In the genomic region with DNA sequence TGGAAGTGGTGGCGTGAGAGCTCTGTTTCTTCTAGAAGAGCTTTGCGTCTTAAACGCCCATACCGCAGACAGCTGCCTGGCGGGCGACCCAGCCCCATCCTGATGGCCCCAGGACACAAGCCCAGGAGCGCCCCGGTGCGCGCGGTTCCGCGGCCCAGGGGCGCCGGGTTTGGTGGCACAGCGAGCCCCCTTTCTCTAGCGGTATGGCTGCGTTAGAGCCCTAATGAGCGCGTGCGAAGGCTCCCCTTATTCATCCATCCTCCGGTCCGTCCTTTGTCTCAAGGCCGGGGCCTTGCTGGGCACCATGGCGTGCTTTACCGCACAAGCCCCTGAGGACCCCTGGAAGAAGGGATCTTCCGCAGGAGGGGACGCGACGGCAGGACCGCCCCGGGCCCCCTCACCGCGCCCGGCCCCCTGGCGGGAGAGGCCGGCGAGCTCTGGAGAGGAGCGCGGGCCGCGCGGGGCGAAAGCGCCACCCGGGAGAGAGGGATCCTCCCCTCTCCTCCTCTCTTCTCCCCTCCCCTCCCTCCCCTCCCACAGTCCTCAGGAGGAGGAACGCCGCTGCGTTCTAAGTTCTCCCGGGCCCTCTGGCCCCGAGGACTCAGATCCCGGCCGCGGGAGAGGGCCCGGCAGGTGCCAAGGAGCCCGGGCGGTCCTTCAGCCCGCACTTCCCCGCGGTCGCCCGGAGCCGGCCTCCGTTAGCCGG, we compare ENCODE assay signal across 8 cellular contexts. TPM values are rescaled to one million over a fixed set of nuclear protein-coding genes. Genes with fewer than 3 reads are reported as not detected.
DNase-seq lines count a peak whose midpoint lies in the region; ATAC-seq and TF ChIP-seq lines count a peak whose summit lies in the region.

No MANE protein-coding gene starts in this region.

- H3K27ac ChIP-seq in colonic mucosa (peak overlapping the region; percentile 97), left lung (peak overlapping the region; percentile 94 to 95)

- H3K4me1 ChIP-seq in colonic mucosa, result peaks cover 8% of the 10 kb centered on the region
- peaks cover 5 to 48% of the 10 kb centered on the region in 2 donors for H3K4me1 ChIP-seq in left lung

- ATAC-seq in HG02938 (IDR thresholded peaks at IDR 0.05; ENCODE audit: unreplicated experiment) (peak; percentile 22), left lung (peak; percentile 80)

- H3K36me3 ChIP-seq in colonic mucosa (no peaks in the 10 kb centered on the region), left lung (no peaks in the 10 kb centered on the region)

- TF ChIP-seq CTCF in colonic mucosa (IDR thresholded peaks at IDR 0.05) (no peak), left lung (IDR thresholded peaks at IDR 0.05) (peak in 1 of 2 donors; percentile 35)

- H3K9me3 ChIP-seq in colonic mucosa, result no peaks in the 10 kb centered on the region
- H3K9me3 ChIP-seq in left lung, result no peaks in the 10 kb centered on the region

- H3K9ac ChIP-seq in colonic mucosa (ENCODE audit: low read depth in 2 of 2, low read length in 2 of 2), result peak overlapping the region; percentile 80 to 89

- H3K27me3 ChIP-seq in colonic mucosa, result no peaks in the 10 kb centered on the region
- no peaks in the 10 kb centered on the region for H3K27me3 ChIP-seq in left lung

- H3K4me3 ChIP-seq in colonic mucosa, result peak overlapping the region; percentile 90
- peak overlapping the region; percentile 61 to 71 for H3K4me3 ChIP-seq in left lung

- intact Hi-C loops in colonic mucosa (cut with DNase I) (loop anchor here (5.0 kb wide), 1 partner anchor 54 kb away; no protein-coding TSS in a partner anchor), left lung (cut with DNase I) (no loop called here)

- DNase-seq in activated effector memory CD4-positive, alpha-beta T cell treated with Interleukin-2 at 50 U/mL for 16 hours, result peak; percentile 62
- DNase-seq in activated effector memory CD4-positive, alpha-beta T cell treated with anti-CD3 and anti-CD28 coated beads, Interleukin-2, amount 50 U/mL, for 16 hours, result no peak
- DNase-seq in NCI-H2107 (lab: John Stamatoyannopoulos, UW) (peak; percentile 42), colonic mucosa (peak; percentile 76), left lung (peak; percentile 82 to 85)
- peak; percentile 72 for DNase-seq in activated CD4-positive, CD25-positive, alpha-beta regulatory T cell treated with anti-CD3 and anti-CD28 coated beads, Interleukin-2, amount 50 U/mL, for 72 hours
- peak; percentile 46 for DNase-seq in stimulated activated CD4-positive, alpha-beta T cell treated with anti-CD3 and anti-CD28 coated beads, Interleukin-4, amount 100 ng/mL, for 1 hour

RNA-seq across cellular contexts. Expression of gene SLC1A4, which starts 0.6 kb away (rescaled TPM):
- total RNA-seq in colonic mucosa (10 to 100 TPM; 13.7 to 32.4 TPM), left lung (10 to 100 TPM; 16.9 to 21.9 TPM)
